15 cellular contexts compared by ENCODE assay signal in genomic region chr1:77015748-77016341, GRCh38.
DNase-seq lines count a peak whose midpoint lies in the region; ATAC-seq and TF ChIP-seq lines count a peak whose summit lies in the region.
"Had no signal": no experiment of that assay in that cellular context is flagged by ENCODE, and none has a peak within 500 bp of the region (broad histone marks: within the 10 kb centered on the region; RNA-seq: fewer than 3 reads in every experiment).

No MANE protein-coding gene starts in this region.

- H3K27me3 ChIP-seq in H9 (ENCODE audit: insufficient read depth, low read length), result no peaks in the 10 kb centered on the region
- H3K27me3 ChIP-seq in endodermal cell (ENCODE audit: control insufficient read depth, insufficient read depth, low read length, poor library complexity, severe bottlenecking), result no peaks in the 10 kb centered on the region
- H3K27me3 ChIP-seq in neuronal stem cell (ENCODE audit: control insufficient read depth in 3 of 3, insufficient read depth in 3 of 3, low read depth in 1 of 3, low read length in 3 of 3), result no peaks in the 10 kb centered on the region
- H3K27me3 ChIP-seq in adrenal gland, result no peaks in the 10 kb centered on the region

- no peak overlapping the region for H3K14ac ChIP-seq in H9 (ENCODE audit: insufficient read depth, low read length)
- no peak overlapping the region for H3K14ac ChIP-seq in neuronal stem cell (ENCODE audit: low read length)

- H3K4me3 ChIP-seq in endodermal cell (ENCODE audit: low read length) (no peak overlapping the region), neuronal stem cell (ENCODE audit: low read length in 2 of 2) (no peak overlapping the region), adrenal gland (no peak overlapping the region)

- no peak overlapping the region for H2BK5ac ChIP-seq in H9 (ENCODE audit: insufficient read length, low read length)
- no peak overlapping the region for H2BK5ac ChIP-seq in neuronal stem cell (ENCODE audit: low read length)

- H2AK5ac ChIP-seq in H9 (ENCODE audit: insufficient read length, low read length) (no peak overlapping the region), neuronal stem cell (ENCODE audit: low read depth, low read length) (no peak overlapping the region)

- no peak overlapping the region for H3K9ac ChIP-seq in H9 (ENCODE audit: extremely low read depth, insufficient read length, low read length)
- no peak overlapping the region for H3K9ac ChIP-seq in endodermal cell (ENCODE audit: extremely low read depth, low read length, poor library complexity, severe bottlenecking)
- no peak overlapping the region for H3K9ac ChIP-seq in neuronal stem cell (ENCODE audit: low read depth, low read length, poor library complexity)

- no peaks in the 10 kb centered on the region for H4K20me1 ChIP-seq in H9 (ENCODE audit: control insufficient read depth, insufficient read depth, insufficient read length)

- H3K4me2 ChIP-seq in H9 (ENCODE audit: insufficient read depth, insufficient read length, low read length) (no peak overlapping the region), neuronal stem cell (ENCODE audit: insufficient read depth, low read length, poor library complexity, severe bottlenecking) (no peak overlapping the region)

- H3K4me1 Mint-ChIP-seq in H9 (peaks cover 59 to 61% of the 10 kb centered on the region in 2 experiments), endodermal cell (peaks cover 21% of the 10 kb centered on the region)
- no peaks in the 10 kb centered on the region for H3K4me1 Mint-ChIP-seq in stimulated activated naive CD8-positive, alpha-beta T cell treated with anti-CD3 and anti-CD28 coated beads, Interleukin-15, amount 100 ng/mL, for 72 hours
- H3K4me1 Mint-ChIP-seq in activated T-cell treated with anti-CD3 and anti-CD28 coated beads, Interleukin-2, amount 50 U/mL, for 72 hours (ENCODE audit: low read depth), result no peaks in the 10 kb centered on the region

- no peak for ATAC-seq in stimulated activated naive CD8-positive, alpha-beta T cell treated with anti-CD3 and anti-CD28 coated beads, Interleukin-15, amount 100 ng/mL, for 72 hours
- no peak for ATAC-seq in activated T-cell treated with anti-CD3 and anti-CD28 coated beads, Interleukin-2, amount 50 U/mL, for 72 hours (replicated peaks in 1 of 2)
- ATAC-seq: PC-3 had no signal

- H3K27ac ChIP-seq in H9 (ENCODE audit: insufficient read length, low read depth, low read length) (no peak overlapping the region), endodermal cell (ENCODE audit: low read depth, low read length) (no peak overlapping the region), neuronal stem cell (replicated peaks; ENCODE audit: low read length) (peak overlapping the region; percentile 64), adrenal gland (no peak overlapping the region)
- H3K27ac ChIP-seq: RWPE1 had no signal

- H3K27ac Mint-ChIP-seq in H9, result peak overlapping the region in 1 of 3 experiments; percentile 78; a peak in 1 of 7 replicates
- no peak overlapping the region for H3K27ac Mint-ChIP-seq in endodermal cell
- H3K27ac Mint-ChIP-seq in stimulated activated naive CD8-positive, alpha-beta T cell treated with anti-CD3 and anti-CD28 coated beads, Interleukin-15, amount 100 ng/mL, for 72 hours, result no peak overlapping the region
- H3K27ac Mint-ChIP-seq in activated T-cell treated with anti-CD3 and anti-CD28 coated beads, Interleukin-2, amount 50 U/mL, for 72 hours, result no peak overlapping the region

- no peak for TF ChIP-seq CTCF in H9 (conservative IDR thresholded peaks at IDR 0.05)
- no peak for TF ChIP-seq CTCF in endodermal cell (conservative IDR thresholded peaks at IDR 0.05)
- TF ChIP-seq CTCF in adrenal gland (IDR thresholded peaks at IDR 0.05), result no peak

- no peak overlapping the region for H2BK20ac ChIP-seq in H9 (ENCODE audit: low read depth, low read length, poor library complexity, severe bottlenecking)

- no peak overlapping the region for H2BK12ac ChIP-seq in H9 (ENCODE audit: insufficient read length, low read depth, low read length)
- no peak overlapping the region for H2BK12ac ChIP-seq in neuronal stem cell (ENCODE audit: low read length)

- H3K4ac ChIP-seq in H9 (ENCODE audit: low read depth, low read length) (no peak overlapping the region), neuronal stem cell (ENCODE audit: low read length) (no peak overlapping the region)

- no peak overlapping the region for H3K56ac ChIP-seq in H9 (ENCODE audit: insufficient read length, low read depth, low read length)

- H3K27me3 Mint-ChIP-seq in H9 (ENCODE audit: low read depth), result no peaks in the 10 kb centered on the region
- H3K27me3 Mint-ChIP-seq in endodermal cell (ENCODE audit: insufficient read depth), result no peaks in the 10 kb centered on the region
- no peaks in the 10 kb centered on the region for H3K27me3 Mint-ChIP-seq in stimulated activated naive CD8-positive, alpha-beta T cell treated with anti-CD3 and anti-CD28 coated beads, Interleukin-15, amount 100 ng/mL, for 72 hours
- H3K27me3 Mint-ChIP-seq in activated T-cell treated with anti-CD3 and anti-CD28 coated beads, Interleukin-2, amount 50 U/mL, for 72 hours (ENCODE audit: low read depth), result peaks cover 10% of the 10 kb centered on the region

- H3K36me3 ChIP-seq in endodermal cell (ENCODE audit: control insufficient read depth, insufficient read depth, low read length) (no peaks in the 10 kb centered on the region), neuronal stem cell (replicated peaks in 1 of 2; ENCODE audit: control insufficient read depth in 2 of 2, insufficient read depth in 2 of 2, low read length in 2 of 2) (no peaks in the 10 kb centered on the region), adrenal gland (replicated peaks in 1 of 2) (no peaks in the 10 kb centered on the region)

- intact Hi-C loops in adrenal gland (cut with DNase I), result no loop called here

- peaks cover 3% of the 10 kb centered on the region for H3K23me2 ChIP-seq in H9 (ENCODE audit: insufficient read length, low read depth, low read length, poor library complexity, severe bottlenecking)

- H2BK120ac ChIP-seq in H9 (ENCODE audit: low read depth, low read length, poor library complexity, severe bottlenecking), result no peak overlapping the region
- no peak overlapping the region for H2BK120ac ChIP-seq in neuronal stem cell (ENCODE audit: low read depth, low read length)

- DNase-seq in H9, result peak; percentile 69
- DNase-seq in SK-N-DZ (ENCODE audit: low spot score), result peak; percentile 52
- DNase-seq in endodermal cell, result peak; percentile 68
- DNase-seq in neuronal stem cell (ENCODE audit: low spot score), result peak; percentile 49
- DNase-seq in stimulated activated naive CD8-positive, alpha-beta T cell treated with anti-CD3 and anti-CD28 coated beads, Interleukin-15, amount 100 ng/mL, for 72 hours, result no peak
- DNase-seq in T-helper 9 cell, result no peak
- no peak for DNase-seq in activated T-cell treated with anti-CD3 and anti-CD28 coated beads, Interleukin-2, amount 50 U/mL, for 72 hours
- DNase-seq in adrenal gland, result no peak
- DNase-seq: C1 segment of cervical spinal cord, IMR-90, NCI-H1105, NCI-H345, NCI-H526 treated with DMSO at 0.1 percent for 48 hours, PC-3 had no signal

- no peak overlapping the region for H3K18ac ChIP-seq in H9 (ENCODE audit: insufficient read length, low read depth, low read length)
- H3K18ac ChIP-seq in neuronal stem cell (ENCODE audit: low read length), result no peak overlapping the region

- H3K36me3 Mint-ChIP-seq in H9 (ENCODE audit: insufficient read depth in 1 of 3, low read depth in 3 of 3), result no peaks in the 10 kb centered on the region
- peaks cover 2% of the 10 kb centered on the region for H3K36me3 Mint-ChIP-seq in endodermal cell (ENCODE audit: low read depth)
- H3K36me3 Mint-ChIP-seq in activated T-cell treated with anti-CD3 and anti-CD28 coated beads, Interleukin-2, amount 50 U/mL, for 72 hours (ENCODE audit: insufficient read depth in 2 of 2), result no peaks in the 10 kb centered on the region

- H2AFZ ChIP-seq in H9 (ENCODE audit: low read length) (no peak overlapping the region), neuronal stem cell (ENCODE audit: low read length) (peak overlapping the region; percentile 47)

- no peak overlapping the region for H3K23ac ChIP-seq in H9 (ENCODE audit: insufficient read length, low read depth, low read length)
- no peak overlapping the region for H3K23ac ChIP-seq in neuronal stem cell (ENCODE audit: low read depth, low read length, poor library complexity)

- H3K9me3 ChIP-seq in H9 (ENCODE audit: control insufficient read depth, low read depth, low read length) (no peaks in the 10 kb centered on the region), endodermal cell (ENCODE audit: control insufficient read depth, low read length) (no peaks in the 10 kb centered on the region), neuronal stem cell (replicated peaks in 1 of 2; ENCODE audit: control insufficient read depth in 2 of 2, insufficient read depth in 1 of 2, low read depth in 1 of 2, low read length in 2 of 2) (no peaks in the 10 kb centered on the region), adrenal gland (replicated peaks in 1 of 3) (no peaks in the 10 kb centered on the region)

- H4K5ac ChIP-seq in H9 (ENCODE audit: insufficient read length, low read depth, low read length), result no peak overlapping the region

- TF ChIP-seq POLR2A in adrenal gland (IDR thresholded peaks at IDR 0.05), result no peak

- H3K79me2 ChIP-seq in H9 (ENCODE audit: insufficient read depth, low read length), result no peaks in the 10 kb centered on the region

- no CpG with 5 or more reads among the region's 2 CpGs for WGBS in H9 (ENCODE audit: extremely low coverage, insufficient read length, low lambda C conversion rate)
- WGBS in endodermal cell (ENCODE audit: insufficient coverage in 1 of 2, insufficient read length in 1 of 2), 2 experiments, result 91% methylated on average over 2 of the region's 2 CpGs; no CpG with 5 or more reads in 1 of the 2 experiments
- WGBS in neuronal stem cell (ENCODE audit: extremely low coverage in 2 of 2, insufficient read length in 2 of 2, insufficient replicate concordance in 1 of 2), 2 donors, result no CpG with 5 or more reads among the region's 2 CpGs
- WGBS in adrenal gland, 4 donors, result 87 to 100% (median 89%) methylated on average over 2 of the region's 2 CpGs

- no peak overlapping the region for H3T11ph ChIP-seq in H9 (ENCODE audit: low read length)

- no peaks in the 10 kb centered on the region for H3K9me3 Mint-ChIP-seq in H9
- H3K9me3 Mint-ChIP-seq in endodermal cell, result no peaks in the 10 kb centered on the region
- no peaks in the 10 kb centered on the region for H3K9me3 Mint-ChIP-seq in stimulated activated naive CD8-positive, alpha-beta T cell treated with anti-CD3 and anti-CD28 coated beads, Interleukin-15, amount 100 ng/mL, for 72 hours
- no peaks in the 10 kb centered on the region for H3K9me3 Mint-ChIP-seq in activated T-cell treated with anti-CD3 and anti-CD28 coated beads, Interleukin-2, amount 50 U/mL, for 72 hours

- H3K4me3 Mint-ChIP-seq in H9 (no peak overlapping the region), endodermal cell (no peak overlapping the region)
- no peak overlapping the region for H3K4me3 Mint-ChIP-seq in stimulated activated naive CD8-positive, alpha-beta T cell treated with anti-CD3 and anti-CD28 coated beads, Interleukin-15, amount 100 ng/mL, for 72 hours
- H3K4me3 Mint-ChIP-seq in activated T-cell treated with anti-CD3 and anti-CD28 coated beads, Interleukin-2, amount 50 U/mL, for 72 hours, result no peak overlapping the region

- H3K4me1 ChIP-seq in H9 (ENCODE audit: insufficient read depth, low read length), result peaks cover 13% of the 10 kb centered on the region
- H3K4me1 ChIP-seq in endodermal cell (ENCODE audit: control insufficient read depth, insufficient read depth, low read length), result no peaks in the 10 kb centered on the region
- peaks cover 40 to 47% of the 10 kb centered on the region in 2 donors for H3K4me1 ChIP-seq in neuronal stem cell (ENCODE audit: control insufficient read depth in 2 of 2, insufficient read depth in 1 of 2, low read depth in 1 of 2, low read length in 2 of 2)
- no peaks in the 10 kb centered on the region for H3K4me1 ChIP-seq in adrenal gland (replicated peaks in 1 of 2)

- H4K8ac ChIP-seq in H9 (replicated peaks; ENCODE audit: insufficient read length, low read depth, low read length) (no peak overlapping the region), neuronal stem cell (ENCODE audit: low read depth, low read length) (no peak overlapping the region)

- no peak overlapping the region for H4K91ac ChIP-seq in H9 (ENCODE audit: insufficient read length, low read depth, low read length)
- no peak overlapping the region for H4K91ac ChIP-seq in neuronal stem cell (ENCODE audit: low read depth, low read length, poor library complexity)

- H2BK15ac ChIP-seq in H9 (ENCODE audit: low read depth, low read length) (no peak overlapping the region), neuronal stem cell (ENCODE audit: low read length) (no peak overlapping the region)

- H3K79me1 ChIP-seq in H9 (ENCODE audit: insufficient read depth, low read depth, low read length, poor library complexity, severe bottlenecking), result no peaks in the 10 kb centered on the region
- H3K79me1 ChIP-seq in neuronal stem cell (ENCODE audit: low read depth, low read length), result no peaks in the 10 kb centered on the region

Comparison
In these comparisons a context has a peak if more than half of its experiments do, and no peak if none do; other contexts are left out.
1. DNase-seq: peak in H9 (single experiment), SK-N-DZ (single experiment), endodermal cell (single experiment) and neuronal stem cell (single experiment); none in stimulated activated naive CD8-positive, alpha-beta T cell treated with anti-CD3 and anti-CD28 coated beads, Interleukin-15, amount 100 ng/mL, for 72 hours (0 of 2), T-helper 9 cell (single experiment), activated T-cell treated with anti-CD3 and anti-CD28 coated beads, Interleukin-2, amount 50 U/mL, for 72 hours (0 of 2) and adrenal gland (0 of 7).